Comparison of ENCODE assay signal across 1 cellular context in genomic region chr17:81481011-81481799, GRCh38.
TF ChIP-seq lines count a peak whose summit lies in the region.

No MANE protein-coding gene starts in this region.

TF ChIP-seq in IMR-90, 13 proteins besides CTCF, POLR2A, EP300 and RAD21 (continued from another document):
- no peak for TF ChIP-seq RCOR1 (IDR thresholded peaks at IDR 0.05; ENCODE audit: insufficient replicate concordance, low read length)
- peak; percentile 18; the same call in 1 of the 2 replicates for TF ChIP-seq MAZ (IDR thresholded peaks at IDR 0.05; ENCODE audit: borderline replicate concordance, low read depth, low read length)
- peak; percentile 46; the same call in 1 of the 2 replicates for TF ChIP-seq FOS (IDR thresholded peaks at IDR 0.05; ENCODE audit: low read depth, low read length)
- no peak for TF ChIP-seq MXI1 (IDR thresholded peaks at IDR 0.05; ENCODE audit: borderline replicate concordance, low read depth, low read length)
